Comparison of ENCODE assay signal across 39 cellular contexts in genomic region chr7:64035388-64035787, GRCh38. TPM values are rescaled to one million over a fixed set of nuclear protein-coding genes. Genes with fewer than 3 reads are reported as not detected.
"Had no signal": no experiment of that assay in that cellular context is flagged by ENCODE, and none has a peak within 500 bp of the region (broad histone marks: within the 10 kb centered on the region; RNA-seq: fewer than 3 reads in every experiment).

No MANE protein-coding gene starts in this region.

- DNase-seq: Karpas-422, Kasumi-1, KBM-7, KG1, MG63, MM.1S, MV-4-11, NCI-H1048, NCI-H1092, NCI-H1092 treated with DMSO at 0.1 percent for 48 hours, NCI-H1105, NCI-H1105 treated with DMSO at 0.1 percent for 48 hours, NCI-H1417, NCI-H1417 treated with DMSO at 0.1 percent for 48 hours, NCI-H1436, NCI-H1436 treated with DMSO at 0.1 percent for 48 hours, NCI-H146, NCI-H1694, NCI-H1694 treated with DMSO at 0.1 percent for 48 hours, NCI-H187, NCI-H187 treated with DMSO at 0.1 percent for 48 hours, NCI-H1930, NCI-H2029, NCI-H2029 treated with DMSO at 0.1 percent for 48 hours, NCI-H2081, NCI-H2081 treated with DMSO at 0.1 percent for 48 hours, NCI-H2107, NCI-H2171, NCI-H2171 treated with DMSO at 0.1 percent for 48 hours, NCI-H2227 treated with DMSO at 0.1 percent for 48 hours, NCI-H226, NCI-H345, NCI-H446, NCI-H446 treated with DMSO at 0.1 percent for 48 hours had no signal

- H3K27ac ChIP-seq: KMS-11 had no signal

- H3K36me3 ChIP-seq: MG63 had no signal

- H3K9me3 ChIP-seq: MG63 had no signal

- H3K9ac ChIP-seq: KMS-11 had no signal

- H3K27me3 ChIP-seq: MG63 had no signal

- H3K4me3 ChIP-seq: MG63 had no signal

RNA-seq across cellular contexts. Expression of gene ZNF727, which starts 9.8 kb away (rescaled TPM):
- total RNA-seq: LHCN-M2, M059J, MCF 10A, NCI-H460 had no signal

RNA-seq across cellular contexts. Expression of gene ZNF722, which starts 36.7 kb away (rescaled TPM):
- total RNA-seq: LHCN-M2, M059J, MCF 10A, NCI-H460 had no signal
